ENCODE assay signal across 30 cellular contexts in the genomic region with DNA sequence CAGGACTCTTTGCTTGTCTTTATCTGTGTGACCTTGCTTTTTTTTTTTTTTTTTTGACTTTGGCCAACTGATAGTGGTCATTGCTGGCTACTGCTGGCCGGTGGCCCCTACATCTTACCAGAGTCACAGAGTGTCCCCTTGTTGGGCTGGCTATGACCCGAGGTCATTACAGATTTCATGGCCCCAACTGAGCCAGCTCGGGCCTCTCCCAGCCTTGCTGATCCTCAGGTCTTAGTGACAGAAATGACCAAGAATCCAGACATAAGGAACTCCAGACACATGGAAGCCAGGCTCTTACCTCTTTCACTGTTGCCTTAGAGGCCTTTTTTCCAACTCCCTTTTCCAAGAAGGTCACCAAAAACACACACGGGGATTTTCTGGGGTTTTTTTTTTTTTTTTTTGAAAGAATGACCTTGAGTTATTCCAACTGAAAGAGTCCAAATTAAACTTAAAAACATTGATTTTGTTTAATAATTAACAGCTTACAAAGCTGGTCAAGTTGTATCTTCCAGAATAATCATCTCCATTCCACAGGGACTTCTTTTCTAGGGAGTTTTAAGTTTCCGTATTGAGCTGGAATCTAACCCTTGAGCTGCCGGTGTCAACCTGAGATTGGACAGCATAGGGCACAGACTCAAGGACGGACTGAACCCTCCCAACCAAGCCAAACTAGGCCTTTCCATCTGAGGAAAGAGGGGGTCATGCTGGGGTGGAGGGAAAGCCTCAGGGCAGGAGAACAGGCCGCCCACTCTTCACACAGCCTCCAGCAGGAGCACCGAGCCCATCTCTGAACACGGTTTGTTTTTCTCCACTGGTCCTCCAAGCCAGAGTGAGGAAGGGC. TPM values are rescaled to one million over a fixed set of nuclear protein-coding genes. Genes with fewer than 3 reads are reported as not detected.
DNase-seq lines count a peak whose midpoint lies in the region; ATAC-seq, FAIRE-seq and TF ChIP-seq lines count a peak whose summit lies in the region.
"Had no signal": no experiment of that assay in that cellular context is flagged by ENCODE, and none has a peak within 500 bp of the region (broad histone marks: within the 10 kb centered on the region; RNA-seq: fewer than 3 reads in every experiment).

No MANE protein-coding gene starts in this region.

- H3K27me3 ChIP-seq in BLaER1 = no peaks in the 10 kb centered on the region
- no peaks in the 10 kb centered on the region for H3K27me3 ChIP-seq in brain microvascular endothelial cell (replicated peaks)
- no peaks in the 10 kb centered on the region for H3K27me3 ChIP-seq in mammary epithelial cell (ENCODE audit: insufficient read depth, low read length)
- H3K27me3 ChIP-seq: adrenal gland, MG63 had no signal

- no peaks in the 10 kb centered on the region for H3K27me3 Mint-ChIP-seq in effector memory CD8-positive, alpha-beta T cell
- no peaks in the 10 kb centered on the region for H3K27me3 Mint-ChIP-seq in natural killer cell treated with Interleukin-12 subunit alpha and Interleukin-12 subunit beta and Interleukin-15 and Interleukin-18, amount 100 ng/mL, for 72 hours
- peaks cover 6% of the 10 kb centered on the region for H3K27me3 Mint-ChIP-seq in T-helper 2 cell treated with Interferon-gamma antibody and Interleukin-4, amounts not matched to agents 5 μg/mL and 100 μg/mL, for 36 hours (ENCODE audit: low read depth)

- no peak for TF ChIP-seq POLR2A in GM12892 (IDR thresholded peaks at IDR 0.05; ENCODE audit: low read depth, low read length)

- H3K4me2 ChIP-seq in BLaER1 = peak overlapping the region; percentile 82
- no peak overlapping the region for H3K4me2 ChIP-seq in mammary epithelial cell (ENCODE audit: insufficient read depth, low read depth, low read length)

- H2AFZ ChIP-seq in mammary epithelial cell (ENCODE audit: low read depth, low read length) = no peak overlapping the region

- FAIRE-seq in GM12892 (lab: Jason Lieb, UNC) = peak; percentile 21

- WGBS in mammary epithelial cell (ENCODE audit: low coverage, missing lambda C conversion rate) = 57% methylated on average over 9 of the region's 10 CpGs

- H4K20me1 ChIP-seq in BLaER1 = peaks cover 100% of the 10 kb centered on the region
- H4K20me1 ChIP-seq in mammary epithelial cell (ENCODE audit: insufficient read depth, low read length) = no peaks in the 10 kb centered on the region

- CTCF ChIA-PET in mammary epithelial cell (lab: Charles Lee; ENCODE audit: low non-redundant PET) = interaction anchor here (0.7 kb wide), 1 partner anchor 36 kb away, joined by 5 read pairs; no protein-coding TSS in a partner anchor

- DNase-seq in GM12892 (ENCODE audit: insufficient read length) (no peak), brain microvascular endothelial cell (no peak), mammary epithelial cell (no peak)
- no peak for DNase-seq in effector memory CD8-positive, alpha-beta T cell
- DNase-seq in natural killer cell treated with Interleukin-12 subunit alpha and Interleukin-12 subunit beta and Interleukin-15 and Interleukin-18, amount 100 ng/mL, for 72 hours (ENCODE audit: low spot score) = no peak
- DNase-seq in T-helper 2 cell treated with Interferon-gamma antibody and Interleukin-4, amounts not matched to agents 5 μg/mL and 100 μg/mL, for 36 hours (ENCODE audit: low spot score) = no peak
- DNase-seq: activated naive CD4-positive, alpha-beta T cell treated with Interleukin-2 at 50 U/mL for 16 hours; adrenal gland; cerebellar nuclear complex; dermis blood vessel endothelial cell; DMS79; foreskin melanocyte; GDM1; heart right ventricle; KBM-7; MG63; NCI-H1105 treated with DMSO at 0.1 percent for 48 hours; NCI-H1930; NCI-H2171 treated with DMSO at 0.1 percent for 48 hours; NCI-H510A treated with DMSO at 0.1 percent for 48 hours; stimulated activated CD4-positive, alpha-beta T cell treated with anti-CD3 and anti-CD28 coated beads, Interleukin-12 subunit alpha, Interleukin-12 subunit beta, amount 100 ng/mL, for 4 hours; stimulated activated CD4-positive, alpha-beta T cell treated with anti-CD3 and anti-CD28 coated beads, Interleukin-2, amount 100 ng/mL, for 48 hours; trophoblast cell had no signal

- H3K9ac ChIP-seq in BLaER1 = peak overlapping the region; percentile 15; the same call in 1 of the 2 replicates
- no peak overlapping the region for H3K9ac ChIP-seq in mammary epithelial cell (ENCODE audit: insufficient read depth, low read length)

- TF ChIP-seq CTCF in brain microvascular endothelial cell (IDR thresholded peaks at IDR 0.05; ENCODE audit: low read depth, low read length, missing control alignments) (no peak), mammary epithelial cell (conservative IDR thresholded peaks at IDR 0.05 in 1 of 2, IDR thresholded peaks at IDR 0.05 in 1 of 2; ENCODE audit: extremely low read depth in 1 of 2, insufficient read depth in 1 of 2, low read depth in 1 of 2, low read length in 2 of 2) (no peak)

- BruUV-seq in mammary epithelial cell (replicated peaks; lab: Mats Ljungman, UMichigan) = no TSS peak

- H3K36me3 Mint-ChIP-seq in effector memory CD8-positive, alpha-beta T cell (ENCODE audit: insufficient read depth) = peaks cover 9% of the 10 kb centered on the region
- peaks cover 24% of the 10 kb centered on the region for H3K36me3 Mint-ChIP-seq in natural killer cell treated with Interleukin-12 subunit alpha and Interleukin-12 subunit beta and Interleukin-15 and Interleukin-18, amount 100 ng/mL, for 72 hours
- no peaks in the 10 kb centered on the region for H3K36me3 Mint-ChIP-seq in T-helper 2 cell treated with Interferon-gamma antibody and Interleukin-4, amounts not matched to agents 5 μg/mL and 100 μg/mL, for 36 hours (ENCODE audit: low read depth)
- H3K36me3 Mint-ChIP-seq: brain had no signal

- H3K4me3 Mint-ChIP-seq in effector memory CD8-positive, alpha-beta T cell = no peak overlapping the region
- peak overlapping the region; percentile 79 for H3K4me3 Mint-ChIP-seq in natural killer cell treated with Interleukin-12 subunit alpha and Interleukin-12 subunit beta and Interleukin-15 and Interleukin-18, amount 100 ng/mL, for 72 hours
- no peak overlapping the region for H3K4me3 Mint-ChIP-seq in T-helper 2 cell treated with Interferon-gamma antibody and Interleukin-4, amounts not matched to agents 5 μg/mL and 100 μg/mL, for 36 hours
- H3K4me3 Mint-ChIP-seq: activated T-helper 1 cell treated with anti-CD3 and anti-CD28 coated beads, Interleukin-12 subunit alpha, Interleukin-12 subunit beta, Interleukin-2, Interleukin-4 antibody, amounts not matched to agents 30 ng/mL and 10 ng/mL and 1 ng/mL, durations not matched to agents 14 hours and 24 hours and 36 hours; brain had no signal

- H3K4me1 Mint-ChIP-seq in effector memory CD8-positive, alpha-beta T cell (ENCODE audit: low read depth in 2 of 2) = peaks cover 40 to 42% of the 10 kb centered on the region in 2 donors
- peaks cover 75 to 77% of the 10 kb centered on the region in 2 donors for H3K4me1 Mint-ChIP-seq in natural killer cell treated with Interleukin-12 subunit alpha and Interleukin-12 subunit beta and Interleukin-15 and Interleukin-18, amount 100 ng/mL, for 72 hours (ENCODE audit: low read depth in 2 of 2)
- H3K4me1 Mint-ChIP-seq in T-helper 2 cell treated with Interferon-gamma antibody and Interleukin-4, amounts not matched to agents 5 μg/mL and 100 μg/mL, for 36 hours (ENCODE audit: low read depth) = peaks cover 8% of the 10 kb centered on the region

- H3K4me1 ChIP-seq in BLaER1 (peaks cover 87% of the 10 kb centered on the region), mammary epithelial cell (ENCODE audit: insufficient read depth, low read length) (no peaks in the 10 kb centered on the region)

- no peak for ATAC-seq in effector memory CD8-positive, alpha-beta T cell (replicated peaks)
- ATAC-seq in natural killer cell treated with Interleukin-12 subunit alpha and Interleukin-12 subunit beta and Interleukin-15 and Interleukin-18, amount 100 ng/mL, for 72 hours = no peak
- no peak for ATAC-seq in HG02759 (IDR thresholded peaks at IDR 0.05; ENCODE audit: unreplicated experiment)
- ATAC-seq: heart right ventricle, sciatic nerve had no signal

- peak overlapping the region; percentile 80 to 81 for H3K27ac Mint-ChIP-seq in effector memory CD8-positive, alpha-beta T cell
- peak overlapping the region; percentile 84 to 88 for H3K27ac Mint-ChIP-seq in natural killer cell treated with Interleukin-12 subunit alpha and Interleukin-12 subunit beta and Interleukin-15 and Interleukin-18, amount 100 ng/mL, for 72 hours
- H3K27ac Mint-ChIP-seq in T-helper 2 cell treated with Interferon-gamma antibody and Interleukin-4, amounts not matched to agents 5 μg/mL and 100 μg/mL, for 36 hours = no peak overlapping the region
- H3K27ac Mint-ChIP-seq: activated T-helper 1 cell treated with anti-CD3 and anti-CD28 coated beads, Interleukin-12 subunit alpha, Interleukin-12 subunit beta, Interleukin-2, Interleukin-4 antibody, amounts not matched to agents 30 ng/mL and 10 ng/mL and 1 ng/mL, durations not matched to agents 14 hours and 24 hours and 36 hours; brain had no signal

- H3K9me3 Mint-ChIP-seq in effector memory CD8-positive, alpha-beta T cell = no peaks in the 10 kb centered on the region
- peaks cover 7% of the 10 kb centered on the region for H3K9me3 Mint-ChIP-seq in natural killer cell treated with Interleukin-12 subunit alpha and Interleukin-12 subunit beta and Interleukin-15 and Interleukin-18, amount 100 ng/mL, for 72 hours
- H3K9me3 Mint-ChIP-seq in T-helper 2 cell treated with Interferon-gamma antibody and Interleukin-4, amounts not matched to agents 5 μg/mL and 100 μg/mL, for 36 hours = no peaks in the 10 kb centered on the region

- H3K36me3 ChIP-seq in BLaER1 (peaks cover 79% of the 10 kb centered on the region), brain microvascular endothelial cell (replicated peaks) (no peaks in the 10 kb centered on the region), mammary epithelial cell (ENCODE audit: insufficient read depth, low read length) (no peaks in the 10 kb centered on the region)
- H3K36me3 ChIP-seq: adrenal gland, esophagus muscularis mucosa, heart right ventricle, MG63 had no signal

- H3K9me3 ChIP-seq in BLaER1 (peaks cover 14% of the 10 kb centered on the region), mammary epithelial cell (replicated peaks; ENCODE audit: insufficient read depth, low read length) (no peaks in the 10 kb centered on the region)
- H3K9me3 ChIP-seq: adrenal gland, esophagus muscularis mucosa, heart right ventricle, MG63 had no signal

- dilution Hi-C loops in mammary epithelial cell (cut with HindIII; ENCODE audit: low sequenced_read_pairs) = no loop called here

- H3K27ac ChIP-seq in BLaER1 (peak overlapping the region; percentile 43), brain microvascular endothelial cell (no peak overlapping the region), mammary epithelial cell (ENCODE audit: insufficient read depth, low read depth, low read length) (no peak overlapping the region)
- H3K27ac ChIP-seq: adrenal gland, esophagus muscularis mucosa had no signal

- no peaks in the 10 kb centered on the region for H3K79me2 ChIP-seq in mammary epithelial cell (ENCODE audit: insufficient read depth, low read length)

- H3K4me3 ChIP-seq in BLaER1 (no peak overlapping the region), brain microvascular endothelial cell (ENCODE audit: low read depth, low read length) (no peak overlapping the region), mammary epithelial cell (replicated peaks in 1 of 3; ENCODE audit: insufficient read depth in 1 of 3, low read depth in 2 of 3, low read length in 3 of 3) (no peak overlapping the region)
- H3K4me3 ChIP-seq: adrenal gland, esophagus muscularis mucosa, heart right ventricle, MG63 had no signal

- intact Hi-C loops in mammary epithelial cell (cut with micrococcal nuclease) = no loop called here

- in situ Hi-C loops in brain microvascular endothelial cell (cut with HindIII; ENCODE audit: low pct_ligation_motif_present, low sequenced_read_pairs) = no loop called here
- in situ Hi-C loops in mammary epithelial cell (cut with MboI; ENCODE audit: low sequenced_read_pairs in 2 of 2) = no loop called here

RNA-seq across cellular contexts. Expression of a gene that starts 43.8 kb away (rescaled TPM):
- 115 TPM for polyA plus RNA-seq in GM12892 (2012; ENCODE audit: missing spikeins)
- total RNA-seq in natural killer cell treated with Interleukin-12 subunit alpha and Interleukin-12 subunit beta and Interleukin-15 and Interleukin-18, amount 100 ng/mL, for 72 hours = 100 to 1,000 TPM; 147 to 383 TPM
- under 1 TPM in 1 of 2 donors, not detected in 1; 0.50 TPM for total RNA-seq in mammary epithelial cell
- not detected for polyA plus RNA-seq in mammary epithelial cell
- polyA minus RNA-seq in mammary epithelial cell = not detected
- total RNA-seq: dermis blood vessel endothelial cell, lung microvascular endothelial cell had no signal

Comparison
In these comparisons a context has a peak if more than half of its experiments do, and no peak if none do; other contexts are left out.
1. RNA of a gene that starts 43.8 kb away (total RNA-seq): 147 to 383 TPM in natural killer cell treated with Interleukin-12 subunit alpha and Interleukin-12 subunit beta and Interleukin-15 and Interleukin-18, amount 100 ng/mL, for 72 hours; 0.50 TPM in mammary epithelial cell; every median in the first group is over 10 times any median in the second.